ENCODE assay signal across 21 cellular contexts in genomic region chr5:30890377-30890776, GRCh38.
"Had no signal": no experiment of that assay in that cellular context is flagged by ENCODE, and none has a peak within 500 bp of the region (broad histone marks: within the 10 kb centered on the region; RNA-seq: fewer than 3 reads in every experiment).

No MANE protein-coding gene starts in this region.

- H3K4me3 ChIP-seq: coronary artery, dorsolateral prefrontal cortex, esophagus muscularis mucosa, gastrocnemius medialis, heart left ventricle, left lung, lung had no signal

- H3K27me3 ChIP-seq: esophagus muscularis mucosa, gastrocnemius medialis, heart left ventricle, left lung had no signal

- H3K4me1 Mint-ChIP-seq: memory B cell; naive thymus-derived CD4-positive, alpha-beta T cell; natural killer cell had no signal

- DNase-seq: dermis blood vessel endothelial cell; dorsolateral prefrontal cortex; effector CD4-positive, alpha-beta T cell; effector memory CD4-positive, alpha-beta T cell; foreskin fibroblast; foreskin melanocyte; gastrocnemius medialis; heart left ventricle; hippocampal formation; left cardiac atrium; left lung; left ventricle myocardium superior; mammary epithelial cell; mesendoderm; midbrain; naive thymus-derived CD4-positive, alpha-beta T cell; natural killer cell had no signal

- H3K4me3 Mint-ChIP-seq: memory B cell; naive thymus-derived CD4-positive, alpha-beta T cell; natural killer cell had no signal

- H3K36me3 Mint-ChIP-seq: memory B cell had no signal

- H3K4me1 ChIP-seq: esophagus muscularis mucosa, gastrocnemius medialis, heart left ventricle, left lung had no signal

- H3K9me3 ChIP-seq: esophagus muscularis mucosa, gastrocnemius medialis, heart left ventricle, left lung had no signal

- H3K27me3 Mint-ChIP-seq: memory B cell; naive thymus-derived CD4-positive, alpha-beta T cell had no signal

- H3K27ac ChIP-seq: coronary artery, dorsolateral prefrontal cortex, esophagus muscularis mucosa, gastrocnemius medialis, heart left ventricle, left lung had no signal

- H3K27ac Mint-ChIP-seq: memory B cell; naive thymus-derived CD4-positive, alpha-beta T cell; natural killer cell had no signal

- H3K36me3 ChIP-seq: esophagus muscularis mucosa, gastrocnemius medialis, heart left ventricle, left lung had no signal

- ATAC-seq: gastrocnemius medialis; heart left ventricle; left cardiac atrium; left lung; left ventricle myocardium superior; naive thymus-derived CD4-positive, alpha-beta T cell; natural killer cell had no signal
